8 cellular contexts compared by ENCODE assay signal in the genomic region with DNA sequence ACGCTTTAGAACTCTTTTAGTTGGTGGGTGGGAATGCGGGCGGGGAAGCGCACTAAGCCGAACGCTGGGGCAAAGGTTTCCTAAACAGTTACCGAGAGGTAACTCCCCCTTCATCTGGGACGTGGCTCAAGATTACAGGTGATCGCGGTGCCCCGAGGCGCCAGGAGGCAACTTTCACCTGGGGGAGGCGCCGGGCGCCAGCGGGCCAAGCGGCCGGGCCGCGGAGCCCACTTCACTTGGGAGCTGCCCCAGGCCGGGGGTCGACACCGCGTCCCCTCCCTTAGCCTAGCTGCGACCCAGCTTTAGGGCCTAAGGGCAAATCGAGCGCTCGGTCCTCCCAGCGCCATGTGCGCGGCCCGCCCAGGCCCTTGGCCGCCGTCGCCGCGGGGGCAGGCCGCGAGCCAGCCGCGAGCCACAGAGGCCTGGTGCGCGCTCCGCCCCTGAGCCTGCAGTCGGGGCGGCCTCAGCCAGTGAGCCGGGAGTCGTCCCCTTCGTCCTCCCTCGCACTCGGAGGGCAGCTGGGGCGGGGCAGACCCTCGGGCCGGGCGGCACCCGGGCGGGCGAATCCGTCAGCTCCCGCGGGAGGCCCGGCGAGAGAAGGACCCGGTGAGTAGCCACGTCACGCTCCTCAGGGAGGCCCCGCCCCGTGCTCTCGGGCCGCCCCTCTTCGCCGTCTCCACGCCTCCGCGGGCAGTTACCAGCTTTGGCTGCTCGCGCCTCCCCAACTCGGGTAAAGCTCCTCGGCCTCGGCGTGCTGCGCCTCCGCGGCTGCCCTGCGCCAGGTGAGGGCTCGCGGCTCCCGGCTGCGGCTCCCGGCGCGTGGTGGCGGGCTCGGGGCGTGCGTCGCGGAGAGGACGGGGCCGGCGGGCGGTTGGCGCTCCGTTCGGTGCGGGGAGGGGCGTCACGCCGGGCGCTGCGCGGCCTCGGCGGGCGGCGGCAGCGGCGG. TPM values are rescaled to one million over a fixed set of nuclear protein-coding genes. Genes with fewer than 3 reads are reported as not detected.
DNase-seq lines count a peak whose midpoint lies in the region; ATAC-seq and TF ChIP-seq lines count a peak whose summit lies in the region.

A gene (plus strand): TSS at position 693 of the 946 bp plus-strand sequence. CDS start 13,640 bp downstream, outside the sequence.

- peak within 1 kb of the TSS; percentile 96 for H3K27ac ChIP-seq in RWPE1

- DNase-seq in EL (peak; percentile 97), GOT3 (lab: John Stamatoyannopoulos, UW) (peak; percentile 79), LHCN-M2 (ENCODE audit: low read depth) (peak; percentile 96), RWPE1 (ENCODE audit: low spot score) (peak; percentile 94), fibroblast of mammary gland (ENCODE audit: low read depth) (peak; percentile 95)
- peak; percentile 97 for DNase-seq in natural killer cell treated with Interleukin-12 subunit alpha and Interleukin-12 subunit beta and Interleukin-15 and Interleukin-18, amount 100 ng/mL, for 72 hours (ENCODE audit: low spot score)
- DNase-seq in stimulated activated naive CD4-positive, alpha-beta T cell treated with Interleukin-2 at 50 U/mL for 16 hours (lab: John Stamatoyannopoulos, UW): peak; percentile 93

- peak within 1 kb of the TSS; percentile 79 for H3K4me3 ChIP-seq in fibroblast of mammary gland (ENCODE audit: control insufficient read depth, low read depth, low read length)

- peak within 1 kb of the TSS; percentile 83 for H3K4me3 Mint-ChIP-seq in activated T-helper 17 cell treated with anti-CD3 and anti-CD28 coated beads, Interleukin-2, amount 50 U/mL, for 72 hours
- peak within 1 kb of the TSS; percentile 90 for H3K4me3 Mint-ChIP-seq in natural killer cell treated with Interleukin-12 subunit alpha and Interleukin-12 subunit beta and Interleukin-15 and Interleukin-18, amount 100 ng/mL, for 72 hours

- CTCF ChIA-PET in RWPE1 (lab: Yijun Ruan, JAX): no interaction called here

- H3K27me3 Mint-ChIP-seq in activated T-helper 17 cell treated with anti-CD3 and anti-CD28 coated beads, Interleukin-2, amount 50 U/mL, for 72 hours: no peaks in the 10 kb centered on the region
- no peaks in the 10 kb centered on the region for H3K27me3 Mint-ChIP-seq in natural killer cell treated with Interleukin-12 subunit alpha and Interleukin-12 subunit beta and Interleukin-15 and Interleukin-18, amount 100 ng/mL, for 72 hours

- no peaks in the 10 kb centered on the region for H3K9me3 Mint-ChIP-seq in activated T-helper 17 cell treated with anti-CD3 and anti-CD28 coated beads, Interleukin-2, amount 50 U/mL, for 72 hours
- no peaks in the 10 kb centered on the region for H3K9me3 Mint-ChIP-seq in natural killer cell treated with Interleukin-12 subunit alpha and Interleukin-12 subunit beta and Interleukin-15 and Interleukin-18, amount 100 ng/mL, for 72 hours

- POLR2A ChIA-PET in RWPE1 (lab: Yijun Ruan, JAX; ENCODE audit: low non-redundant PET): interaction anchor here (0.7 to 1.9 kb wide), 2 partner anchors 16 to 95 kb away, joined by 3 to 15 read pairs; a partner anchor contains a TSS

- H3K27ac Mint-ChIP-seq in activated T-helper 17 cell treated with anti-CD3 and anti-CD28 coated beads, Interleukin-2, amount 50 U/mL, for 72 hours: peak within 1 kb of the TSS; percentile 93
- H3K27ac Mint-ChIP-seq in natural killer cell treated with Interleukin-12 subunit alpha and Interleukin-12 subunit beta and Interleukin-15 and Interleukin-18, amount 100 ng/mL, for 72 hours: peak within 1 kb of the TSS; percentile 84 to 87

- no peaks in the 10 kb centered on the region for H3K4me1 Mint-ChIP-seq in activated T-helper 17 cell treated with anti-CD3 and anti-CD28 coated beads, Interleukin-2, amount 50 U/mL, for 72 hours
- peaks cover 0 to 5% of the 10 kb centered on the region in 2 donors for H3K4me1 Mint-ChIP-seq in natural killer cell treated with Interleukin-12 subunit alpha and Interleukin-12 subunit beta and Interleukin-15 and Interleukin-18, amount 100 ng/mL, for 72 hours (ENCODE audit: low read depth in 2 of 2)

- no peaks in the 10 kb centered on the region for H3K36me3 Mint-ChIP-seq in activated T-helper 17 cell treated with anti-CD3 and anti-CD28 coated beads, Interleukin-2, amount 50 U/mL, for 72 hours (ENCODE audit: low read depth)
- H3K36me3 Mint-ChIP-seq in natural killer cell treated with Interleukin-12 subunit alpha and Interleukin-12 subunit beta and Interleukin-15 and Interleukin-18, amount 100 ng/mL, for 72 hours: no peaks in the 10 kb centered on the region

- TF ChIP-seq CTCF in RWPE1 (conservative IDR thresholded peaks at IDR 0.05; ENCODE audit: low read depth): no peak
- no peak for TF ChIP-seq CTCF in fibroblast of mammary gland (conservative IDR thresholded peaks at IDR 0.05; ENCODE audit: control insufficient read depth, insufficient read depth, low read depth, low read length)

- peak; percentile 91 for ATAC-seq in activated T-helper 17 cell treated with anti-CD3 and anti-CD28 coated beads, Interleukin-2, amount 50 U/mL, for 72 hours (replicated peaks)
- peak; percentile 96 to 97 for ATAC-seq in natural killer cell treated with Interleukin-12 subunit alpha and Interleukin-12 subunit beta and Interleukin-15 and Interleukin-18, amount 100 ng/mL, for 72 hours

RNA-seq across cellular contexts. Expression of the gene that starts here (rescaled TPM):
- total RNA-seq in LHCN-M2 (2014; rRNA removed): 9.3 and 10.1 TPM in 2 replicates
- 3.8 TPM for polyA plus RNA-seq in LHCN-M2 (2012)
- total RNA-seq in activated T-helper 17 cell treated with anti-CD3 and anti-CD28 coated beads, Interleukin-2, amount 50 U/mL, for 72 hours: 10 to 100 TPM; 17.5 to 18.5 TPM
- total RNA-seq in natural killer cell treated with Interleukin-12 subunit alpha and Interleukin-12 subunit beta and Interleukin-15 and Interleukin-18, amount 100 ng/mL, for 72 hours: 10 to 100 TPM; 18.0 to 30.9 TPM

Comparison
In these comparisons a context has a peak if more than half of its experiments do, and no peak if none do; other contexts are left out.
1. Peak in every context shown above with its lines: DNase-seq, ATAC-seq, H3K4me3 ChIP-seq and H3K27ac ChIP-seq.